8 cellular contexts compared by ENCODE assay signal in genomic region chr1:23539698-23540266, GRCh38. TPM values are rescaled to one million over a fixed set of nuclear protein-coding genes. Genes with fewer than 3 reads are reported as not detected.
A peak's percentile ranks its signal among the peaks of the same experiment; 100 is the strongest.
DNase-seq lines count a peak whose midpoint lies in the region; ATAC-seq and TF ChIP-seq lines count a peak whose summit lies in the region.

No MANE protein-coding gene starts in this region.

- peak; percentile 93 to 94 for ATAC-seq in natural killer cell treated with Interleukin-12 subunit alpha and Interleukin-12 subunit beta and Interleukin-15 and Interleukin-18, amount 100 ng/mL, for 72 hours

- H4K20me1 ChIP-seq in GM23248 (ENCODE audit: insufficient read depth), result no peaks in the 10 kb centered on the region

- peak; percentile 89 for DNase-seq in DMS153 (lab: John Stamatoyannopoulos, UW)
- peak; percentile 89 for DNase-seq in GM23248
- peak; percentile 96 to 97 for DNase-seq in Kasumi-1 (lab: John Stamatoyannopoulos, UW)
- DNase-seq in activated T-cell treated with anti-CD3 and anti-CD28 coated beads for 4 hours, result peak; percentile 83
- DNase-seq in esophagus squamous epithelium (lab: John Stamatoyannopoulos, UW), result peak; percentile 44
- DNase-seq in natural killer cell treated with Interleukin-12 subunit alpha and Interleukin-12 subunit beta and Interleukin-15 and Interleukin-18, amount 100 ng/mL, for 72 hours (ENCODE audit: low spot score), result peak; percentile 85
- DNase-seq in stimulated activated naive CD4-positive, alpha-beta T cell (lab: John Stamatoyannopoulos, UW), result peak; percentile 82 to 93 (median 88)

- H3K4me2 ChIP-seq in GM23248 (ENCODE audit: unreplicated experiment), result peak overlapping the region; percentile 60

- H3K9me2 ChIP-seq in GM23248 (ENCODE audit: insufficient read depth), result no peaks in the 10 kb centered on the region

- H3K9me3 ChIP-seq in GM23248 (ENCODE audit: low read depth), result no peaks in the 10 kb centered on the region
- H3K9me3 ChIP-seq in esophagus squamous epithelium, result no peaks in the 10 kb centered on the region

- peaks cover 4 to 8% of the 10 kb centered on the region in 2 donors for H3K27me3 Mint-ChIP-seq in natural killer cell treated with Interleukin-12 subunit alpha and Interleukin-12 subunit beta and Interleukin-15 and Interleukin-18, amount 100 ng/mL, for 72 hours

- peak; percentile 91 to 98 (median 94) for TF ChIP-seq CTCF in esophagus squamous epithelium (IDR thresholded peaks at IDR 0.05)

- peak overlapping the region; percentile 80 for H2AFZ ChIP-seq in GM23248

- no peaks in the 10 kb centered on the region for H3K36me3 Mint-ChIP-seq in natural killer cell treated with Interleukin-12 subunit alpha and Interleukin-12 subunit beta and Interleukin-15 and Interleukin-18, amount 100 ng/mL, for 72 hours

- WGBS in GM23248 (ENCODE audit: low coverage in 1 of 2, low lambda C conversion rate in 2 of 2, missing lambda C conversion rate in 2 of 2), 2 experiments, result 13 to 14% methylated on average over 16 of the region's 16 CpGs
- 6 to 9% methylated on average over 10 to 14 of the region's 16 CpGs for WGBS in esophagus squamous epithelium, 2 donors

- peaks cover 6% of the 10 kb centered on the region; the same call in 1 of the 2 replicates for H3F3A ChIP-seq in GM23248 (ENCODE audit: insufficient read depth)

- in situ Hi-C loops in GM23248 (cut with MboI), result no loop called here

- H3K27me3 ChIP-seq in GM23248 (replicated peaks; ENCODE audit: insufficient read depth), result no peaks in the 10 kb centered on the region
- H3K27me3 ChIP-seq in esophagus squamous epithelium, result no peaks in the 10 kb centered on the region

- H3K36me3 ChIP-seq in GM23248 (ENCODE audit: low read depth) (no peaks in the 10 kb centered on the region), esophagus squamous epithelium (no peaks in the 10 kb centered on the region)

- intact Hi-C loops in esophagus squamous epithelium (cut with DNase I), result loop anchor here (2.0 kb wide), 1 partner anchor 47 kb away; no protein-coding TSS in a partner anchor

- H3K4me1 Mint-ChIP-seq in natural killer cell treated with Interleukin-12 subunit alpha and Interleukin-12 subunit beta and Interleukin-15 and Interleukin-18, amount 100 ng/mL, for 72 hours (ENCODE audit: low read depth in 2 of 2), result peaks cover 5 to 10% of the 10 kb centered on the region in 2 donors

- H3K4me3 ChIP-seq in GM23248 (peak overlapping the region; percentile 43), esophagus squamous epithelium (peak overlapping the region in 2 of 4 donors; percentile 10 to 42)

- peak overlapping the region; percentile 17; the same call in 1 of the 2 replicates for H3K9ac ChIP-seq in GM23248

- H3K4me3 Mint-ChIP-seq in natural killer cell treated with Interleukin-12 subunit alpha and Interleukin-12 subunit beta and Interleukin-15 and Interleukin-18, amount 100 ng/mL, for 72 hours, result no peak overlapping the region

- H3K9me3 Mint-ChIP-seq in natural killer cell treated with Interleukin-12 subunit alpha and Interleukin-12 subunit beta and Interleukin-15 and Interleukin-18, amount 100 ng/mL, for 72 hours, result no peaks in the 10 kb centered on the region

- H3K27ac ChIP-seq in GM23248 (no peak overlapping the region), esophagus squamous epithelium (peak overlapping the region in 3 of 4 donors; percentile 1 to 64 (median 52))

- peaks cover 20% of the 10 kb centered on the region for H3K4me1 ChIP-seq in GM23248 (ENCODE audit: insufficient read depth)
- H3K4me1 ChIP-seq in esophagus squamous epithelium, result peaks cover 10 to 35% (median 12%) of the 10 kb centered on the region in 3 donors

- H3K27ac Mint-ChIP-seq in natural killer cell treated with Interleukin-12 subunit alpha and Interleukin-12 subunit beta and Interleukin-15 and Interleukin-18, amount 100 ng/mL, for 72 hours, result no peak overlapping the region

- TF ChIP-seq POLR2A in esophagus squamous epithelium (IDR thresholded peaks at IDR 0.05), result no peak

- H3K79me2 ChIP-seq in GM23248 (ENCODE audit: insufficient read depth), result no peaks in the 10 kb centered on the region

TF ChIP-seq in PFSK-1, 5 proteins besides CTCF, POLR2A, EP300 and RAD21:
- TF ChIP-seq FOXP2 (optimal IDR thresholded peaks at IDR 0.05; ENCODE audit: borderline replicate concordance, extremely low read depth, extremely low read length, insufficient read depth), result peak; percentile 63
- peak; percentile 45; the same call in 1 of the 2 replicates for TF ChIP-seq POLR2AphosphoS5 (IDR thresholded peaks at IDR 0.05; ENCODE audit: low read depth, low read length)
- 0 out of 4 replicates have a peak, but pooled peaks of 1 of the 2 experiments have one; percentile 28 for TF ChIP-seq REST (IDR thresholded peaks at IDR 0.05; ENCODE audit: insufficient read depth in 1 of 2, low read depth in 2 of 2, low read length in 2 of 2)
- peak; percentile 54; the same call in 1 of the 2 replicates for TF ChIP-seq SIN3A (IDR thresholded peaks at IDR 0.05; ENCODE audit: borderline replicate concordance, insufficient read depth, low read length)
- TF ChIP-seq TAF1 (IDR thresholded peaks at IDR 0.05; ENCODE audit: borderline replicate concordance, insufficient read depth, low read length), result no peak
TF ChIP-seq in PFSK-1: peak in this region for 4.

RNA-seq across cellular contexts. Expression of gene E2F2, which starts 8.7 kb away (rescaled TPM):
- 1.1 and 1.2 TPM in 2 replicates for total RNA-seq in GM23248 (2014; rRNA removed; shearing (Covaris generic))
- polyA plus RNA-seq in GM23248 (2016; fragmentation: Nextera tagmentation; extraction: Ambion mirVana), result 0.20 and 0.51 TPM in 2 replicates
- 4.7 TPM for polyA plus RNA-seq in PFSK-1 (2012; ENCODE audit: insufficient read length, low read depth)
- total RNA-seq in esophagus squamous epithelium, result 10 to 100 TPM; 10.1 to 16.9 (median 11.8) TPM
- total RNA-seq in natural killer cell treated with Interleukin-12 subunit alpha and Interleukin-12 subunit beta and Interleukin-15 and Interleukin-18, amount 100 ng/mL, for 72 hours, result 10 to 100 TPM; 10.7 to 15.5 TPM

RNA-seq across cellular contexts. Expression of gene ID3, which starts 19.5 kb away (rescaled TPM):
- 332 and 376 TPM in 2 replicates for total RNA-seq in GM23248 (2014; rRNA removed; shearing (Covaris generic))
- polyA plus RNA-seq in GM23248 (2016; fragmentation: Nextera tagmentation; extraction: Ambion mirVana), result 680 and 684 TPM in 2 replicates
- 169 TPM for polyA plus RNA-seq in PFSK-1 (2012; ENCODE audit: insufficient read length, low read depth)
- total RNA-seq in esophagus squamous epithelium, result 10 to 100 TPM; 12.6 to 62.9 (median 37.5) TPM
- 1 to 10 TPM; 2.6 to 5.0 TPM for total RNA-seq in natural killer cell treated with Interleukin-12 subunit alpha and Interleukin-12 subunit beta and Interleukin-15 and Interleukin-18, amount 100 ng/mL, for 72 hours

RNA-seq across cellular contexts. Expression of gene ASAP3, which starts 55.8 kb away (rescaled TPM):
- 27.3 and 37.1 TPM in 2 replicates for total RNA-seq in GM23248 (2014; rRNA removed; shearing (Covaris generic))
- 13.9 and 14.1 TPM in 2 replicates for polyA plus RNA-seq in GM23248 (2016; fragmentation: Nextera tagmentation; extraction: Ambion mirVana)
- 108 TPM for polyA plus RNA-seq in PFSK-1 (2012; ENCODE audit: insufficient read length, low read depth)
- total RNA-seq in esophagus squamous epithelium, result 10 to 100 TPM; 17.6 to 39.0 (median 30.5) TPM
- total RNA-seq in natural killer cell treated with Interleukin-12 subunit alpha and Interleukin-12 subunit beta and Interleukin-15 and Interleukin-18, amount 100 ng/mL, for 72 hours, result not detected

Comparison
In these comparisons a context has a peak if more than half of its experiments do, and no peak if none do; other contexts are left out.
1. DNase-seq: peak in every context shown above with its lines; median percentile 96 in Kasumi-1; 89 in DMS153; 89 in GM23248; 88 in stimulated activated naive CD4-positive, alpha-beta T cell; 85 in natural killer cell treated with Interleukin-12 subunit alpha and Interleukin-12 subunit beta and Interleukin-15 and Interleukin-18, amount 100 ng/mL, for 72 hours; 83 in activated T-cell treated with anti-CD3 and anti-CD28 coated beads for 4 hours; 44 in esophagus squamous epithelium.
2. RNA of gene ASAP3, which starts 55.8 kb away (total RNA-seq): 17.6 to 39.0 TPM in esophagus squamous epithelium and 27.3 to 37.1 TPM in GM23248; not detected in natural killer cell treated with Interleukin-12 subunit alpha and Interleukin-12 subunit beta and Interleukin-15 and Interleukin-18, amount 100 ng/mL, for 72 hours; every median in the first group is over 10 times any median in the second.